In the genomic region with DNA sequence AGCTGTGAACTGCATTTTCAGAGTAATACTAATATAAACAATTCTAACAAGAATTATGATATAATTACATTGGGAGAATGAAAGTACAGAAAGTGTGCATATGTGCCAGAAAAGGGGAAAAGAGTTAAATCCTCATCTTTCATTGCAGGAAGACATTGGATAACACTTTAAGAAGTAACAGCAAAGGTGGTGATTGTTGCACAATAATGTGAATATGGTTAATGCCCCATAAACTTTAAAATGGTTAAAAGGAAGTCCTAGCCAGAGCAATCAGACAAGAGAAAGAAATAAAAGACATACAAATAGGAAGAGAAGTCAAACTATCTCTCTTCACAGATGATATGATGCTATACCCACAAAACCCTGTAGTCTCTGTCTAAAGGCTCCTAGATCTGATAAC, we compare ENCODE assay signal across 33 cellular contexts.
"Had no signal": no experiment of that assay in that cellular context is flagged by ENCODE, and none has a peak within 500 bp of the region (broad histone marks: within the 10 kb centered on the region; RNA-seq: fewer than 3 reads in every experiment).

No MANE protein-coding gene starts in this region.

- H3K27ac Mint-ChIP-seq: activated B cell treated with CpG ODN at 0.5 μM for 24 hours; activated CD8-positive, alpha-beta T cell treated with anti-CD3 and anti-CD28 coated beads for 36 hours; activated naive CD4-positive, alpha-beta T cell treated with anti-CD3 and anti-CD28 coated beads, Interleukin-2, amount 10 ng/mL, durations not matched to agents 7 days and 5 days; activated naive CD4-positive, alpha-beta T cell treated with anti-CD3 and anti-CD28 coated beads, Interleukin-2, amount 50 U/mL, for 72 hours; activated naive CD8-positive, alpha-beta T cell treated with anti-CD3 and anti-CD28 coated beads, Interleukin-2, amount 10 ng/mL, durations not matched to agents 7 days and 5 days; activated T-cell treated with anti-CD3 and anti-CD28 coated beads, Interleukin-2, amount 50 U/mL, for 24 hours; activated T-cell treated with anti-CD3 and anti-CD28 coated beads, Interleukin-2, amount 50 U/mL, for 72 hours; dendritic cell treated with granulocyte-macrophage colony-stimulating factor and Interleukin-4, amounts not matched to agents 40 ng/mL and 50 ng/mL, for 4 days; endodermal cell; T-helper 17 cell; T-helper 2 cell treated with Interferon-gamma antibody and Interleukin-4, amounts not matched to agents 5 μg/mL and 100 μg/mL, for 36 hours had no signal

- H3K9me3 ChIP-seq: ascending aorta, gastrocnemius medialis, heart left ventricle had no signal

- FAIRE-seq: bronchial epithelial cell had no signal

- H3K4me3 Mint-ChIP-seq: activated B cell treated with CpG ODN at 0.5 μM for 24 hours; activated CD8-positive, alpha-beta T cell treated with anti-CD3 and anti-CD28 coated beads for 36 hours; activated naive CD4-positive, alpha-beta T cell treated with anti-CD3 and anti-CD28 coated beads, Interleukin-2, amount 10 ng/mL, durations not matched to agents 7 days and 5 days; activated naive CD8-positive, alpha-beta T cell treated with anti-CD3 and anti-CD28 coated beads, Interleukin-2, amount 10 ng/mL, durations not matched to agents 7 days and 5 days; activated T-cell treated with anti-CD3 and anti-CD28 coated beads, Interleukin-2, amount 50 U/mL, for 24 hours; activated T-cell treated with anti-CD3 and anti-CD28 coated beads, Interleukin-2, amount 50 U/mL, for 72 hours; central memory CD8-positive, alpha-beta T cell; dendritic cell treated with granulocyte-macrophage colony-stimulating factor and Interleukin-4, amounts not matched to agents 40 ng/mL and 50 ng/mL, for 4 days; endodermal cell; T-helper 17 cell; T-helper 2 cell treated with Interferon-gamma antibody and Interleukin-4, amounts not matched to agents 5 μg/mL and 100 μg/mL, for 36 hours had no signal

- H3K27me3 Mint-ChIP-seq: dendritic cell treated with granulocyte-macrophage colony-stimulating factor and Interleukin-4, amounts not matched to agents 40 ng/mL and 50 ng/mL, for 4 days had no signal

- H3K36me3 Mint-ChIP-seq: activated naive CD4-positive, alpha-beta T cell treated with anti-CD3 and anti-CD28 coated beads, Interleukin-2, amount 10 ng/mL, durations not matched to agents 7 days and 5 days; activated naive CD4-positive, alpha-beta T cell treated with anti-CD3 and anti-CD28 coated beads, Interleukin-2, amount 50 U/mL, for 72 hours; activated naive CD8-positive, alpha-beta T cell treated with anti-CD3 and anti-CD28 coated beads, Interleukin-2, amount 10 ng/mL, durations not matched to agents 7 days and 5 days had no signal

- ATAC-seq: activated CD4-positive, CD25-positive, alpha-beta regulatory T cell treated with anti-CD3 and anti-CD28 coated beads, Interleukin-2, amount 50 U/mL, for 24 hours; activated CD8-positive, alpha-beta T cell treated with anti-CD3 and anti-CD28 coated beads for 36 hours; activated naive CD4-positive, alpha-beta T cell treated with anti-CD3 and anti-CD28 coated beads, Interleukin-2, amount 50 U/mL, for 72 hours; activated T-cell treated with anti-CD3 and anti-CD28 coated beads, Interleukin-2, amount 50 U/mL, for 72 hours; esophagus mucosa; foreskin keratinocyte; gastrocnemius medialis; heart left ventricle; T-helper 17 cell had no signal

- H3K27ac ChIP-seq: ascending aorta, brain microvascular endothelial cell, coronary artery, dorsolateral prefrontal cortex, foreskin keratinocyte, gastrocnemius medialis, heart left ventricle, WERI-Rb-1 had no signal

- H3K36me3 ChIP-seq: ascending aorta, brain microvascular endothelial cell, gastrocnemius medialis, heart left ventricle, WERI-Rb-1 had no signal

- H3K4me3 ChIP-seq: ascending aorta, coronary artery, dorsolateral prefrontal cortex, gastrocnemius medialis, heart left ventricle had no signal

- DNase-seq: activated B cell treated with CpG ODN at 0.5 μM for 24 hours; activated CD4-positive, alpha-beta T cell treated with anti-CD3 and anti-CD28 coated beads for 48 hours; activated CD4-positive, alpha-beta T cell treated with anti-CD3 and anti-CD28 coated beads, Interleukin-2, amount 50 U/mL, for 1 hour; activated CD4-positive, alpha-beta T cell treated with anti-CD3 and anti-CD28 coated beads, Interleukin-2, amount 50 U/mL, for 48 hours; activated CD8-positive, alpha-beta memory T cell treated with anti-CD3 and anti-CD28 coated beads for 24 hours; activated CD8-positive, alpha-beta T cell treated with anti-CD3 and anti-CD28 coated beads for 36 hours; activated gamma-delta T cell; activated naive CD4-positive, alpha-beta T cell; activated naive CD4-positive, alpha-beta T cell treated with anti-CD3 and anti-CD28 coated beads, Interleukin-2, amount 10 ng/mL, durations not matched to agents 7 days and 5 days; activated naive CD8-positive, alpha-beta T cell treated with anti-CD3 and anti-CD28 coated beads, Interleukin-2, amount 10 ng/mL, durations not matched to agents 7 days and 5 days; activated T-cell treated with anti-CD3 and anti-CD28 coated beads, Interleukin-2, amount 50 U/mL, for 24 hours; activated T-cell treated with anti-CD3 and anti-CD28 coated beads, Interleukin-2, amount 50 U/mL, for 72 hours; brain microvascular endothelial cell; dorsolateral prefrontal cortex; effector memory CD4-positive, alpha-beta T cell; endodermal cell; foreskin keratinocyte; gastrocnemius medialis; glutamatergic neuron; heart left ventricle; T-helper 1 cell; T-helper 17 cell; T1000; WERI-Rb-1 had no signal

- H3K9me3 Mint-ChIP-seq: activated B cell treated with CpG ODN at 0.5 μM for 24 hours; activated CD8-positive, alpha-beta T cell treated with anti-CD3 and anti-CD28 coated beads for 36 hours; activated naive CD4-positive, alpha-beta T cell treated with anti-CD3 and anti-CD28 coated beads, Interleukin-2, amount 10 ng/mL, durations not matched to agents 7 days and 5 days; activated naive CD4-positive, alpha-beta T cell treated with anti-CD3 and anti-CD28 coated beads, Interleukin-2, amount 50 U/mL, for 72 hours; activated naive CD8-positive, alpha-beta T cell treated with anti-CD3 and anti-CD28 coated beads, Interleukin-2, amount 10 ng/mL, durations not matched to agents 7 days and 5 days; activated T-cell treated with anti-CD3 and anti-CD28 coated beads, Interleukin-2, amount 50 U/mL, for 24 hours; activated T-cell treated with anti-CD3 and anti-CD28 coated beads, Interleukin-2, amount 50 U/mL, for 72 hours; central memory CD8-positive, alpha-beta T cell; dendritic cell treated with granulocyte-macrophage colony-stimulating factor and Interleukin-4, amounts not matched to agents 40 ng/mL and 50 ng/mL, for 4 days; endodermal cell; T-helper 2 cell treated with Interferon-gamma antibody and Interleukin-4, amounts not matched to agents 5 μg/mL and 100 μg/mL, for 36 hours had no signal

- H3K4me1 Mint-ChIP-seq: activated B cell treated with CpG ODN at 0.5 μM for 24 hours; activated naive CD4-positive, alpha-beta T cell treated with anti-CD3 and anti-CD28 coated beads, Interleukin-2, amount 10 ng/mL, durations not matched to agents 7 days and 5 days; activated naive CD8-positive, alpha-beta T cell treated with anti-CD3 and anti-CD28 coated beads, Interleukin-2, amount 10 ng/mL, durations not matched to agents 7 days and 5 days; central memory CD8-positive, alpha-beta T cell; T-helper 17 cell had no signal

- H3K27me3 ChIP-seq: ascending aorta, brain microvascular endothelial cell, dorsolateral prefrontal cortex, foreskin keratinocyte, gastrocnemius medialis, heart left ventricle had no signal

- H3K4me1 ChIP-seq: ascending aorta, foreskin keratinocyte, gastrocnemius medialis, heart left ventricle had no signal
